13 cellular contexts compared by ENCODE assay signal in genomic region chr12:77189463-77189862, GRCh38.
A peak's percentile ranks its signal among the peaks of the same experiment; 100 is the strongest.
DNase-seq lines count a peak whose midpoint lies in the region; ATAC-seq, FAIRE-seq and TF ChIP-seq lines count a peak whose summit lies in the region.
"Had no signal": no experiment of that assay in that cellular context is flagged by ENCODE, and none has a peak within 500 bp of the region (broad histone marks: within the 10 kb centered on the region; RNA-seq: fewer than 3 reads in every experiment).

No MANE protein-coding gene starts in this region.

- H3K4me1 Mint-ChIP-seq in activated naive CD4-positive, alpha-beta T cell treated with anti-CD3 and anti-CD28 coated beads, Interleukin-2, amount 10 ng/mL, durations not matched to agents 7 days and 5 days = no peaks in the 10 kb centered on the region
- H3K4me1 Mint-ChIP-seq: activated naive CD4-positive, alpha-beta T cell treated with anti-CD3 and anti-CD28 coated beads, Interleukin-2, amount 50 U/mL, for 24 hours; stimulated activated naive B cell treated with anti-CD40 and anti-IgM and Interleukin-4, amounts not matched to agents 10 μg/mL and 1 μg/mL and 100 μg/mL, for 72 hours had no signal

- ATAC-seq in GM21825 (IDR thresholded peaks at IDR 0.05; ENCODE audit: unreplicated experiment) = no peak
- no peak for ATAC-seq in HG02678 (IDR thresholded peaks at IDR 0.05; ENCODE audit: unreplicated experiment)
- ATAC-seq: activated CD8-positive, alpha-beta T cell treated with anti-CD3 and anti-CD28 coated beads, Interleukin-2, amount 10 ng/mL, durations not matched to agents 7 days and 5 days; heart left ventricle; stimulated activated naive B cell treated with anti-CD40 and anti-IgM and Interleukin-4, amounts not matched to agents 10 μg/mL and 1 μg/mL and 100 μg/mL, for 72 hours had no signal

- H3K27me3 ChIP-seq in MG63 (peaks cover 4% of the 10 kb centered on the region; the same call in 1 of the 2 replicates), bronchial epithelial cell (ENCODE audit: control insufficient read depth, insufficient read depth, low read length) (no peaks in the 10 kb centered on the region)
- H3K27me3 ChIP-seq: heart left ventricle had no signal

- H3K9me3 Mint-ChIP-seq in activated naive CD4-positive, alpha-beta T cell treated with anti-CD3 and anti-CD28 coated beads, Interleukin-2, amount 10 ng/mL, durations not matched to agents 7 days and 5 days = no peaks in the 10 kb centered on the region
- H3K9me3 Mint-ChIP-seq: activated naive CD4-positive, alpha-beta T cell treated with anti-CD3 and anti-CD28 coated beads, Interleukin-2, amount 50 U/mL, for 24 hours; stimulated activated naive B cell treated with anti-CD40 and anti-IgM and Interleukin-4, amounts not matched to agents 10 μg/mL and 1 μg/mL and 100 μg/mL, for 72 hours had no signal

- no peaks in the 10 kb centered on the region for H3K27me3 Mint-ChIP-seq in activated naive CD4-positive, alpha-beta T cell treated with anti-CD3 and anti-CD28 coated beads, Interleukin-2, amount 10 ng/mL, durations not matched to agents 7 days and 5 days
- H3K27me3 Mint-ChIP-seq: activated naive CD4-positive, alpha-beta T cell treated with anti-CD3 and anti-CD28 coated beads, Interleukin-2, amount 50 U/mL, for 24 hours; stimulated activated naive B cell treated with anti-CD40 and anti-IgM and Interleukin-4, amounts not matched to agents 10 μg/mL and 1 μg/mL and 100 μg/mL, for 72 hours had no signal

- no peak for TF ChIP-seq CTCF in bronchial epithelial cell (IDR thresholded peaks at IDR 0.05; ENCODE audit: insufficient read depth, low read length, severe bottlenecking)

- H3K4me3 Mint-ChIP-seq in activated naive CD4-positive, alpha-beta T cell treated with anti-CD3 and anti-CD28 coated beads, Interleukin-2, amount 10 ng/mL, durations not matched to agents 7 days and 5 days = no peak overlapping the region
- H3K4me3 Mint-ChIP-seq: activated CD8-positive, alpha-beta T cell treated with anti-CD3 and anti-CD28 coated beads, Interleukin-2, amount 10 ng/mL, durations not matched to agents 7 days and 5 days; activated naive CD4-positive, alpha-beta T cell treated with anti-CD3 and anti-CD28 coated beads, Interleukin-2, amount 50 U/mL, for 24 hours; stimulated activated naive B cell treated with anti-CD40 and anti-IgM and Interleukin-4, amounts not matched to agents 10 μg/mL and 1 μg/mL and 100 μg/mL, for 72 hours had no signal

- FAIRE-seq in bronchial epithelial cell (lab: Jason Lieb, UNC) = no peak

- DNase-seq in AG20443 (ENCODE audit: low spot score) = peak; percentile 65
- peak; percentile 31 for DNase-seq in MG63
- peak; percentile 19 for DNase-seq in bronchial epithelial cell (ENCODE audit: low read depth)
- DNase-seq in left kidney (ENCODE audit: low read depth, low spot score) = peak; percentile 2
- DNase-seq in activated naive CD4-positive, alpha-beta T cell treated with anti-CD3 and anti-CD28 coated beads, Interleukin-2, amount 10 ng/mL, durations not matched to agents 7 days and 5 days = no peak
- no peak for DNase-seq in stimulated activated naive CD4-positive, alpha-beta T cell treated with Interleukin-2 at 50 U/mL for 16 hours (lab: John Stamatoyannopoulos, UW)
- DNase-seq: activated CD8-positive, alpha-beta T cell treated with anti-CD3 and anti-CD28 coated beads, Interleukin-2, amount 10 ng/mL, durations not matched to agents 7 days and 5 days; heart left ventricle; stimulated activated CD4-positive, alpha-beta T cell treated with anti-CD3 and anti-CD28 coated beads, Interleukin-2, amount 100 ng/mL, for 48 hours; stimulated activated naive B cell treated with anti-CD40 and anti-IgM and Interleukin-4, amounts not matched to agents 10 μg/mL and 1 μg/mL and 100 μg/mL, for 72 hours had no signal

- H3K36me3 ChIP-seq in MG63 (no peaks in the 10 kb centered on the region), bronchial epithelial cell (ENCODE audit: control insufficient read depth, insufficient read depth, low read length) (no peaks in the 10 kb centered on the region)
- H3K36me3 ChIP-seq: heart left ventricle had no signal

- CTCF ChIA-PET in activated naive CD4-positive, alpha-beta T cell treated with anti-CD3 and anti-CD28 coated beads, Interleukin-2, amount 10 ng/mL, durations not matched to agents 7 days and 5 days (lab: Charles Lee) = no interaction called here

- H3K36me3 Mint-ChIP-seq in activated naive CD4-positive, alpha-beta T cell treated with anti-CD3 and anti-CD28 coated beads, Interleukin-2, amount 10 ng/mL, durations not matched to agents 7 days and 5 days = no peaks in the 10 kb centered on the region
- H3K36me3 Mint-ChIP-seq: activated naive CD4-positive, alpha-beta T cell treated with anti-CD3 and anti-CD28 coated beads, Interleukin-2, amount 50 U/mL, for 24 hours; stimulated activated naive B cell treated with anti-CD40 and anti-IgM and Interleukin-4, amounts not matched to agents 10 μg/mL and 1 μg/mL and 100 μg/mL, for 72 hours had no signal

- no peak overlapping the region for H3K27ac Mint-ChIP-seq in activated naive CD4-positive, alpha-beta T cell treated with anti-CD3 and anti-CD28 coated beads, Interleukin-2, amount 10 ng/mL, durations not matched to agents 7 days and 5 days
- H3K27ac Mint-ChIP-seq: activated CD8-positive, alpha-beta T cell treated with anti-CD3 and anti-CD28 coated beads, Interleukin-2, amount 10 ng/mL, durations not matched to agents 7 days and 5 days; activated naive CD4-positive, alpha-beta T cell treated with anti-CD3 and anti-CD28 coated beads, Interleukin-2, amount 50 U/mL, for 24 hours; stimulated activated naive B cell treated with anti-CD40 and anti-IgM and Interleukin-4, amounts not matched to agents 10 μg/mL and 1 μg/mL and 100 μg/mL, for 72 hours had no signal

- H3K4me3 ChIP-seq in MG63 (no peak overlapping the region), bronchial epithelial cell (ENCODE audit: low read depth, low read length) (no peak overlapping the region)
- H3K4me3 ChIP-seq: heart left ventricle had no signal

- no peaks in the 10 kb centered on the region for H3K9me3 ChIP-seq in MG63
- H3K9me3 ChIP-seq: heart left ventricle had no signal

Comparison
In these comparisons a context has a peak if more than half of its experiments do, and no peak if none do; other contexts are left out.
1. DNase-seq: peak in AG20443 (single experiment), MG63 (single experiment), bronchial epithelial cell (single experiment) and left kidney (single experiment); none in activated naive CD4-positive, alpha-beta T cell treated with anti-CD3 and anti-CD28 coated beads, Interleukin-2, amount 10 ng/mL, durations not matched to agents 7 days and 5 days (single experiment) and stimulated activated naive CD4-positive, alpha-beta T cell treated with Interleukin-2 at 50 U/mL for 16 hours (single experiment).